In genomic region chr21:46142581-46143473, GRCh38 we compare ENCODE assay signal across 1 cellular context.
A peak's percentile ranks its signal among the peaks of the same experiment; 100 is the strongest.
TF ChIP-seq lines count a peak whose summit lies in the region.

No MANE protein-coding gene starts in this region.

TF ChIP-seq in GM12878, 131 proteins besides CTCF, POLR2A, EP300 and RAD21:
- TF ChIP-seq KAT2A (conservative IDR thresholded peaks at IDR 0.05; ENCODE audit: control insufficient read depth, low read depth, low read length) = no peak
- no peak for TF ChIP-seq SUPT20H (IDR thresholded peaks at IDR 0.05; ENCODE audit: borderline replicate concordance, control insufficient read depth, low read depth, low read length)
- TF ChIP-seq MYC (IDR thresholded peaks at IDR 0.05; ENCODE audit: insufficient read depth, insufficient read length, insufficient replicate concordance, low read length, severe bottlenecking) = no peak
- no peak for TF ChIP-seq IRF4 (IDR thresholded peaks at IDR 0.05; ENCODE audit: low read depth, low read length)
- TF ChIP-seq RAD51 (IDR thresholded peaks at IDR 0.05) = no peak
- TF ChIP-seq, protein P1, sequence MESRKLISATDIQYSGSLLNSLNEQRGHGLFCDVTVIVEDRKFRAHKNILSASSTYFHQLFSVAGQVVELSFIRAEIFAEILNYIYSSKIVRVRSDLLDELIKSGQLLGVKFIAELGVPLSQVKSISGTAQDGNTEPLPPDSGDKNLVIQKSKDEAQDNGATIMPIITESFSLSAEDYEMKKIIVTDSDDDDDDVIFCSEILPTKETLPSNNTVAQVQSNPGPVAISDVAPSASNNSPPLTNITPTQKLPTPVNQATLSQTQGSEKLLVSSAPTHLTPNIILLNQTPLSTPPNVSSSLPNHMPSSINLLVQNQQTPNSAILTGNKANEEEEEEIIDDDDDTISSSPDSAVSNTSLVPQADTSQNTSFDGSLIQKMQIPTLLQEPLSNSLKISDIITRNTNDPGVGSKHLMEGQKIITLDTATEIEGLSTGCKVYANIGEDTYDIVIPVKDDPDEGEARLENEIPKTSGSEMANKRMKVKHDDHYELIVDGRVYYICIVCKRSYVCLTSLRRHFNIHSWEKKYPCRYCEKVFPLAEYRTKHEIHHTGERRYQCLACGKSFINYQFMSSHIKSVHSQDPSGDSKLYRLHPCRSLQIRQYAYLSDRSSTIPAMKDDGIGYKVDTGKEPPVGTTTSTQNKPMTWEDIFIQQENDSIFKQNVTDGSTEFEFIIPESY (IDR thresholded peaks at IDR 0.05) = peak; percentile 88
- TF ChIP-seq FOXM1 (IDR thresholded peaks at IDR 0.05; ENCODE audit: low read depth, low read length) = no peak
- TF ChIP-seq SRF (IDR thresholded peaks at IDR 0.05; ENCODE audit: low read depth in 2 of 2, low read length in 2 of 2) = 0 out of 4 replicates have a peak, but pooled peaks have one; percentile 13 to 33
- TF ChIP-seq, protein P2, sequence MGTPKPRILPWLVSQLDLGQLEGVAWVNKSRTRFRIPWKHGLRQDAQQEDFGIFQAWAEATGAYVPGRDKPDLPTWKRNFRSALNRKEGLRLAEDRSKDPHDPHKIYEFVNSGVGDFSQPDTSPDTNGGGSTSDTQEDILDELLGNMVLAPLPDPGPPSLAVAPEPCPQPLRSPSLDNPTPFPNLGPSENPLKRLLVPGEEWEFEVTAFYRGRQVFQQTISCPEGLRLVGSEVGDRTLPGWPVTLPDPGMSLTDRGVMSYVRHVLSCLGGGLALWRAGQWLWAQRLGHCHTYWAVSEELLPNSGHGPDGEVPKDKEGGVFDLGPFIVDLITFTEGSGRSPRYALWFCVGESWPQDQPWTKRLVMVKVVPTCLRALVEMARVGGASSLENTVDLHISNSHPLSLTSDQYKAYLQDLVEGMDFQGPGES (IDR thresholded peaks at IDR 0.05) = no peak
- no peak for TF ChIP-seq RB1 (IDR thresholded peaks at IDR 0.05; ENCODE audit: borderline replicate concordance)
- no peak for TF ChIP-seq RCOR1 (conservative IDR thresholded peaks at IDR 0.05; ENCODE audit: low read depth, low read length)
- no peak for TF ChIP-seq CUX1 (IDR thresholded peaks at IDR 0.05; ENCODE audit: insufficient replicate concordance, low read depth, low read length)
- no peak for TF ChIP-seq IKZF2 (IDR thresholded peaks at IDR 0.05)
